In the genomic region with DNA sequence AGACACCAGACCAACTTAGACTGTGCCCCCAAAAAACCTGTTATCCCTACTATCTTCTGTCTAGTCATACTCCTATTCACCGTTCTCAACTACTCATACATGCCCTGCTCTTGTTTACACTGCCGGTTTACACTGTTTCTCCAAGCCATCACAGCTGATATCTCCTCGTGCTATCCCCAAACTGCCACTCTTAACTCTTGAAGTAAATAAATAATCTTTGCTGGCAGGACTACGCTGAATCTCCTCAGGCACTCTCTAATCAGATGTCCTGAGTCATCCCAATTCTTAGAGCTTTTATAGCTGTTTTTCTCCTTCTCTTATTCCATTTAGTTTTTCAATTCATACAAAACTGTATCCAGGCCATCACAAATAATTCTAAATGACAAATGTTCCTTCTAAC, we compare ENCODE assay signal across 18 cellular contexts. TPM values are rescaled to one million over a fixed set of nuclear protein-coding genes. Genes with fewer than 3 reads are reported as not detected.
"Had no signal": no experiment of that assay in that cellular context is flagged by ENCODE, and none has a peak within 500 bp of the region (broad histone marks: within the 10 kb centered on the region; RNA-seq: fewer than 3 reads in every experiment).

No MANE protein-coding gene starts in this region.

RNA-seq across cellular contexts. Expression of a gene that starts 48.4 kb away (rescaled TPM):
- total RNA-seq: activated B cell treated with CpG ODN at 0.5 μM for 24 hours; activated CD4-positive, alpha-beta T cell treated with anti-CD3 and anti-CD28 coated beads, Interleukin-2, amount 10 ng/mL, durations not matched to agents 24 days and 14 days; activated CD8-positive, alpha-beta memory T cell treated with anti-CD3 and anti-CD28 coated beads for 36 hours; activated CD8-positive, alpha-beta T cell treated with anti-CD3 and anti-CD28 coated beads for 36 hours; activated naive CD4-positive, alpha-beta T cell treated with anti-CD3 and anti-CD28 coated beads for 36 hours; activated naive CD4-positive, alpha-beta T cell treated with anti-CD3 and anti-CD28 coated beads, Interleukin-2, amount 50 U/mL, for 72 hours; activated naive CD8-positive, alpha-beta T cell treated with anti-CD3 and anti-CD28 coated beads for 36 hours; activated T-cell treated with anti-CD3 and anti-CD28 coated beads, Interleukin-2, amount 50 U/mL, for 4 hours; activated T-cell treated with anti-CD3 and anti-CD28 coated beads, Interleukin-2, amount 50 U/mL, for 72 hours; activated T-helper 1 cell treated with anti-CD3 and anti-CD28 coated beads, Interleukin-12 subunit alpha, Interleukin-12 subunit beta, Interleukin-2, Interleukin-4 antibody, amounts not matched to agents 30 ng/mL and 10 ng/mL and 1 ng/mL, durations not matched to agents 14 hours and 24 hours and 36 hours; activated T-helper 17 cell treated with anti-CD3 and anti-CD28 coated beads, Interleukin-2, amount 50 U/mL, for 72 hours; astrocyte; body of pancreas; cardiac septum; T-helper 1 cell treated with Interleukin-12 subunit alpha and Interleukin-12 subunit beta and Interleukin-4 antibody, amounts not matched to agents 30 ng/mL and 1 ng/mL, for 36 hours; T-helper 17 cell had no signal
- polyA plus RNA-seq: adrenal gland, aorta had no signal
